ENCODE assay signal across 33 cellular contexts in the genomic region with DNA sequence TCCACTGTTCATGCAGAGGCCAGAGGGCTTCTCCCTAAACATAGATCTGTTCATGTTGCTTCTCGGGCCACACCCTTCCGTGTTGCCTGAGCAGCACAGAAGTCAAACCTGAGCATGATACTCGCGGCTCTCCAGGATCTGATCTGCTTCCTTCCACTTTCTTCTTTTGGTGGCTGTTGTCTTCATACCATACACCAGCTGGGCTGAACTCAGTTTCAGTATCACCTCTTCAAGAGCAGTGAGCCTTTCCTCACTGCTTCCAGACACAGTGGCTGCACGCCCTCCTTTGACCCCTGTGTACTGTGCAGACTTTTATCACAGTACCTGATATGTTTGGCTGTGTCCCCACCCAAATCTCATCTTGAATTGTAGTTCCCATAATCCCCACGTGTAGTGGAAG.
"Had no signal": no experiment of that assay in that cellular context is flagged by ENCODE, and none has a peak within 500 bp of the region (broad histone marks: within the 10 kb centered on the region; RNA-seq: fewer than 3 reads in every experiment).

No MANE protein-coding gene starts in this region.

- H3K4me3 ChIP-seq: adrenal gland, body of pancreas, breast epithelium had no signal

- H3K27ac ChIP-seq: adrenal gland, body of pancreas, brain microvascular endothelial cell, breast epithelium, VCaP had no signal

- H3K27me3 ChIP-seq: adrenal gland, body of pancreas, brain microvascular endothelial cell, breast epithelium had no signal

- H3K9me3 ChIP-seq: adrenal gland, body of pancreas, breast epithelium had no signal

- DNase-seq: activated B cell treated with CpG ODN at 0.5 μM for 24 hours; activated CD4-positive, alpha-beta memory T cell treated with anti-CD3 and anti-CD28 coated beads for 36 hours; activated CD4-positive, alpha-beta T cell treated with anti-CD3 and anti-CD28 coated beads for 4 hours; activated CD4-positive, alpha-beta T cell treated with anti-CD3 and anti-CD28 coated beads, Interleukin-2, amount 10 ng/mL, durations not matched to agents 24 days and 14 days; activated CD4-positive, alpha-beta T cell treated with anti-CD3 and anti-CD28 coated beads, Interleukin-2, amount 50 U/mL, for 1 hour; activated CD4-positive, alpha-beta T cell treated with anti-CD3 and anti-CD28 coated beads, Interleukin-2, amount 50 U/mL, for 4 hours; activated CD4-positive, CD25-positive, alpha-beta regulatory T cell treated with anti-CD3 and anti-CD28 coated beads, Interleukin-2, amount 50 U/mL, for 72 hours; activated CD8-positive, alpha-beta memory T cell treated with anti-CD3 and anti-CD28 coated beads, Interleukin-2, amount 50 U/mL, for 4 hours; activated CD8-positive, alpha-beta T cell treated with anti-CD3 and anti-CD28 coated beads for 36 hours; activated effector memory CD4-positive, alpha-beta T cell treated with anti-CD3 and anti-CD28 coated beads, Interleukin-2, amount 50 U/mL, for 16 hours; activated gamma-delta T cell treated with Interleukin-2 at 50 U/mL for 16 hours; activated naive CD4-positive, alpha-beta T cell; activated naive CD4-positive, alpha-beta T cell treated with anti-CD3 and anti-CD28 coated beads for 36 hours; activated naive CD4-positive, alpha-beta T cell treated with anti-CD3 and anti-CD28 coated beads, Interleukin-2, amount 50 U/mL, for 16 hours; activated naive CD8-positive, alpha-beta T cell treated with anti-CD3 and anti-CD28 coated beads for 36 hours; activated T-cell treated with anti-CD3 and anti-CD28 coated beads for 4 hours; activated T-cell treated with anti-CD3 and anti-CD28 coated beads, Interleukin-2, amount 50 U/mL, for 1 hour; activated T-cell treated with anti-CD3 and anti-CD28 coated beads, Interleukin-2, amount 50 U/mL, for 4 hours; activated T-cell treated with anti-CD3 and anti-CD28 coated beads, Interleukin-2, amount 50 U/mL, for 72 hours; adrenal gland; amniotic stem cell; aorta; body of pancreas; brain microvascular endothelial cell; central memory CD4-positive, alpha-beta T cell; T-helper 2 cell; T-helper 9 cell had no signal

- H3K36me3 ChIP-seq: adrenal gland, brain microvascular endothelial cell, breast epithelium had no signal

- H3K4me1 ChIP-seq: adrenal gland, body of pancreas, breast epithelium had no signal

- ATAC-seq: activated CD8-positive, alpha-beta T cell treated with anti-CD3 and anti-CD28 coated beads for 36 hours; activated naive CD4-positive, alpha-beta T cell treated with anti-CD3 and anti-CD28 coated beads, Interleukin-2, amount 50 U/mL, for 72 hours; activated T-cell treated with anti-CD3 and anti-CD28 coated beads, Interleukin-2, amount 50 U/mL, for 4 hours; activated T-cell treated with anti-CD3 and anti-CD28 coated beads, Interleukin-2, amount 50 U/mL, for 72 hours; activated T-helper 17 cell treated with anti-CD3 and anti-CD28 coated beads, Interleukin-2, amount 50 U/mL, for 72 hours; body of pancreas had no signal

- FAIRE-seq: astrocyte, TTC549 had no signal
